8 cellular contexts compared by ENCODE assay signal in the genomic region with DNA sequence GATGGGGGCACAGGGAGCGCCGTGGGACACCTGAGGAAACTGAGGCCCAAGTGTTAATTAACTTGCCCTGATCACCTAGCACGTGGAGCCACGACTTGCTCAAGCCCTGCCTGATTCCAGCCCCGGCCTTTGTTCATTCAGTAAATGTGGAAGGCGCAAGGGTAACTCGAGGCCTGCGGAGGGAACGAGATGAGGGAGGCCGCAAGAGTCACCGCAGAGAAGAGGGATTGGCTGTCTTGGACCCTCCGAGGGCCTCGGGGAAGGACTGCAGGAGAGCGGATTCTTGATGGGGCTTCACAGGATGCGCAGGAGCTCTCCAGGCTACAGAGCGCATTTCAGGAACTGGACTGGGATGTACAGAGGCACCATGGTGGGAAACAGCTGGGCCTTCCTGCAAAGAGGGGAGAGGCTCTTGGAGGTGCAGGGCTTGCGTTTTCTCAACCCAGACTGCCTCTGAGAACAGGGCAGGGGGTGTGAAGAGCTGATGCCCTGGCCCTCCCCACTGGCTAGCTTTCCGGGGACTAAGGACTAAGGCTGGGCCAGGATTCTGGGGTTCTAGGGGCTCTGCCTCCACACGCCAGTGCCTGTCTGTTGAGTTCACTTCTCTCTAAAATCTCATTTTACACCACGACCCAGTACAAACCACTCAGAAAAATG. TPM values are rescaled to one million over a fixed set of nuclear protein-coding genes. Genes with fewer than 3 reads are reported as not detected.
DNase-seq lines count a peak whose midpoint lies in the region; ATAC-seq and TF ChIP-seq lines count a peak whose summit lies in the region.

No MANE protein-coding gene starts in this region.

- intact Hi-C loops in natural killer cell (cut with micrococcal nuclease): no loop called here

- no peaks in the 10 kb centered on the region for H3K9me3 Mint-ChIP-seq in natural killer cell

- H3K4me3 Mint-ChIP-seq in natural killer cell: peak overlapping the region; percentile 54

- DNase-seq in BE2C (no peak), Karpas-422 (no peak), cardiac fibroblast (ENCODE audit: low read depth in 2 of 2) (no peak), natural killer cell (no peak), SW 1271 (lab: John Stamatoyannopoulos, UW) (no peak), NCI-H187 (lab: John Stamatoyannopoulos, UW) (no peak), DMS 273 treated with DMSO at 0.1 percent for 48 hours (lab: John Stamatoyannopoulos, UW) (no peak)

- peaks cover 84% of the 10 kb centered on the region for H3K79me2 ChIP-seq in Karpas-422 (ENCODE audit: low read length)

- no peaks in the 10 kb centered on the region for H4K20me1 ChIP-seq in Karpas-422 (ENCODE audit: insufficient read depth, low read depth, low read length)

- no peak for ATAC-seq in natural killer cell
- ATAC-seq in HG02870 (IDR thresholded peaks at IDR 0.05; ENCODE audit: unreplicated experiment): no peak

- H3K27ac Mint-ChIP-seq in natural killer cell: peak overlapping the region; percentile 45 to 99

- H3K4me3 ChIP-seq in BE2C (ENCODE audit: low read depth, low read length) (peak overlapping the region; percentile 15; the same call in 1 of the 2 replicates), Karpas-422 (ENCODE audit: low read length) (0 out of 2 replicates have a peak overlapping the region, but pooled peaks have one; percentile 83), cardiac fibroblast (replicated peaks in 1 of 2; ENCODE audit: low read depth in 2 of 2, low read length in 2 of 2) (peak overlapping the region; percentile 34 to 55)

- no peak overlapping the region for H2AFZ ChIP-seq in Karpas-422 (ENCODE audit: low read length)

- peak overlapping the region; percentile 90 for H3K4me2 ChIP-seq in Karpas-422 (ENCODE audit: low read depth, low read length, poor library complexity, severe bottlenecking)

- H3K36me3 ChIP-seq in BE2C: peaks cover 7% of the 10 kb centered on the region
- H3K36me3 ChIP-seq in Karpas-422 (ENCODE audit: insufficient read depth, low read length): peaks cover 36% of the 10 kb centered on the region

- no peak for TF ChIP-seq CTCF in BE2C (IDR thresholded peaks at IDR 0.05; ENCODE audit: low read depth, low read length)
- no peak for TF ChIP-seq CTCF in cardiac fibroblast (IDR thresholded peaks at IDR 0.05; ENCODE audit: low read depth, low read length)
- TF ChIP-seq CTCF in natural killer cell (IDR thresholded peaks at IDR 0.05): no peak

- H3K9me3 ChIP-seq in BE2C (no peaks in the 10 kb centered on the region; the same call in 1 of the 2 replicates), Karpas-422 (ENCODE audit: low read length) (no peaks in the 10 kb centered on the region)

- no peak overlapping the region for H3K27ac ChIP-seq in Karpas-422 (ENCODE audit: low read length)

- H3K36me3 Mint-ChIP-seq in natural killer cell: no peaks in the 10 kb centered on the region

- H3K9me2 ChIP-seq in Karpas-422 (replicated peaks; ENCODE audit: insufficient read depth, low read length): no peaks in the 10 kb centered on the region

- no peak overlapping the region; the same call in 1 of the 2 replicates for H3K9ac ChIP-seq in Karpas-422 (ENCODE audit: low read length)

- no peaks in the 10 kb centered on the region for H3K27me3 Mint-ChIP-seq in natural killer cell (ENCODE audit: low read depth in 2 of 2)

- H3K27me3 ChIP-seq in BE2C: no peaks in the 10 kb centered on the region
- no peaks in the 10 kb centered on the region for H3K27me3 ChIP-seq in Karpas-422 (ENCODE audit: low read length)

- H3K4me1 Mint-ChIP-seq in natural killer cell: peaks cover 36 to 65% of the 10 kb centered on the region in 2 donors

- H3K4me1 ChIP-seq in BE2C (peaks cover 4% of the 10 kb centered on the region; the same call in 1 of the 2 replicates), Karpas-422 (ENCODE audit: low read length) (peaks cover 27% of the 10 kb centered on the region)

RNA-seq across cellular contexts. Expression of gene ANKMY1, which starts 0.6 kb away (rescaled TPM):
- polyA plus RNA-seq in BE2C (2012; ENCODE audit: insufficient read depth, insufficient read length, low read depth): 4.5 TPM
- 25.7 and 30.8 TPM in 2 replicates for total RNA-seq in Karpas-422 (2014; rRNA removed; shearing (Covaris generic); ENCODE audit: low replicate concordance)
- total RNA-seq in natural killer cell: 10 to 100 TPM; 43.8 to 51.5 (median 46.6) TPM

RNA-seq across cellular contexts. Expression of gene DUSP28, which starts 1.8 kb away (rescaled TPM):
- polyA plus RNA-seq in BE2C (2012; ENCODE audit: insufficient read depth, insufficient read length, low read depth): 14.7 TPM
- 8.1 and 9.3 TPM in 2 replicates for total RNA-seq in Karpas-422 (2014; rRNA removed; shearing (Covaris generic); ENCODE audit: low replicate concordance)
- 10 to 100 TPM; 13.5 to 25.2 (median 18.5) TPM for total RNA-seq in natural killer cell

RNA-seq across cellular contexts. Expression of gene RNPEPL1, which starts 9.9 kb away (rescaled TPM):
- polyA plus RNA-seq in BE2C (2012; ENCODE audit: insufficient read depth, insufficient read length, low read depth): 44.6 TPM
- 28.4 and 44.0 TPM in 2 replicates for total RNA-seq in Karpas-422 (2014; rRNA removed; shearing (Covaris generic); ENCODE audit: low replicate concordance)
- 100 to 1,000 TPM; 145 to 167 (median 164) TPM for total RNA-seq in natural killer cell

RNA-seq across cellular contexts. Expression of gene CAPN10, which starts 28.2 kb away (rescaled TPM):
- 80.2 TPM for polyA plus RNA-seq in BE2C (2012; ENCODE audit: insufficient read depth, insufficient read length, low read depth)
- total RNA-seq in Karpas-422 (2014; rRNA removed; shearing (Covaris generic); ENCODE audit: low replicate concordance): 22.9 and 44.0 TPM in 2 replicates
- total RNA-seq in natural killer cell: 10 to 100 TPM; 69.3 to 95.1 (median 91.0) TPM

Comparison
In these comparisons a context has a peak if more than half of its experiments do, and no peak if none do; other contexts are left out.
1. H3K4me3 ChIP-seq: peak in every context shown above with its lines; median percentile 83 in Karpas-422; 44 in cardiac fibroblast; 15 in BE2C.